In genomic region chr10:5584895-5585516, GRCh38 we compare ENCODE assay signal across 9 cellular contexts.
DNase-seq lines count a peak whose midpoint lies in the region; ATAC-seq and TF ChIP-seq lines count a peak whose summit lies in the region.
"Had no signal": no experiment of that assay in that cellular context is flagged by ENCODE, and none has a peak within 500 bp of the region (broad histone marks: within the 10 kb centered on the region; RNA-seq: fewer than 3 reads in every experiment).

No MANE protein-coding gene starts in this region.

- H3K27me3 ChIP-seq in suprapubic skin = no peaks in the 10 kb centered on the region
- H3K27me3 ChIP-seq in CD8-positive, alpha-beta T cell (ENCODE audit: insufficient read depth, low read length) = no peaks in the 10 kb centered on the region
- H3K27me3 ChIP-seq: Peyer's patch had no signal

- H3K36me3 ChIP-seq in suprapubic skin = no peaks in the 10 kb centered on the region
- H3K36me3 ChIP-seq in CD8-positive, alpha-beta T cell (ENCODE audit: insufficient read depth, low read length) = no peaks in the 10 kb centered on the region
- H3K36me3 ChIP-seq: Peyer's patch had no signal

- peaks cover 50% of the 10 kb centered on the region for H3K27me3 Mint-ChIP-seq in activated CD8-positive, alpha-beta memory T cell treated with anti-CD3 and anti-CD28 coated beads, Interleukin-2, amount 10 ng/mL, durations not matched to agents 7 days and 5 days
- peaks cover 9% of the 10 kb centered on the region for H3K27me3 Mint-ChIP-seq in CD8-positive, alpha-beta T cell (ENCODE audit: low read depth)

- POLR2A ChIA-PET in CD8-positive, alpha-beta T cell (lab: Charles Lee) = no interaction called here

- ATAC-seq in activated CD8-positive, alpha-beta memory T cell treated with anti-CD3 and anti-CD28 coated beads, Interleukin-2, amount 10 ng/mL, durations not matched to agents 7 days and 5 days = peak; percentile 20
- peak; percentile 52 for ATAC-seq in HG03469 (IDR thresholded peaks at IDR 0.05; ENCODE audit: unreplicated experiment)
- no peak for ATAC-seq in CD8-positive, alpha-beta T cell

- H3K9me3 Mint-ChIP-seq in activated CD8-positive, alpha-beta memory T cell treated with anti-CD3 and anti-CD28 coated beads, Interleukin-2, amount 10 ng/mL, durations not matched to agents 7 days and 5 days (ENCODE audit: low read depth) = no peaks in the 10 kb centered on the region
- no peaks in the 10 kb centered on the region for H3K9me3 Mint-ChIP-seq in CD8-positive, alpha-beta T cell

- no peak overlapping the region for H3K4me3 Mint-ChIP-seq in activated CD8-positive, alpha-beta memory T cell treated with anti-CD3 and anti-CD28 coated beads, Interleukin-2, amount 10 ng/mL, durations not matched to agents 7 days and 5 days
- H3K4me3 Mint-ChIP-seq in CD8-positive, alpha-beta T cell = no peak overlapping the region

- no peaks in the 10 kb centered on the region for H3K36me3 Mint-ChIP-seq in activated CD8-positive, alpha-beta memory T cell treated with anti-CD3 and anti-CD28 coated beads, Interleukin-2, amount 10 ng/mL, durations not matched to agents 7 days and 5 days
- H3K36me3 Mint-ChIP-seq in CD8-positive, alpha-beta T cell = no peaks in the 10 kb centered on the region

- intact Hi-C loops in CD8-positive, alpha-beta T cell (cut with DNase I, micrococcal nuclease) = no loop called here

- no peak for TF ChIP-seq CTCF in suprapubic skin (IDR thresholded peaks at IDR 0.05)
- no peak for TF ChIP-seq CTCF in CD8-positive, alpha-beta T cell (IDR thresholded peaks at IDR 0.05)

- CTCF ChIA-PET in activated CD8-positive, alpha-beta memory T cell treated with anti-CD3 and anti-CD28 coated beads, Interleukin-2, amount 10 ng/mL, durations not matched to agents 7 days and 5 days (lab: Charles Lee) = interaction anchor here (0.6 to 1.2 kb wide), 2 partner anchors 38 to 157 kb away, joined by 3 to 5 read pairs; no protein-coding TSS in a partner anchor
- CTCF ChIA-PET in CD8-positive, alpha-beta T cell (lab: Charles Lee) = interaction anchor here (1.2 kb wide), 1 partner anchor 151 kb away, joined by 4 read pairs; no protein-coding TSS in a partner anchor

- peaks cover 42% of the 10 kb centered on the region for H3K4me1 ChIP-seq in suprapubic skin
- no peaks in the 10 kb centered on the region for H3K4me1 ChIP-seq in CD8-positive, alpha-beta T cell (ENCODE audit: insufficient read depth, low read length)

- no peak overlapping the region for H3K27ac Mint-ChIP-seq in activated CD8-positive, alpha-beta memory T cell treated with anti-CD3 and anti-CD28 coated beads, Interleukin-2, amount 10 ng/mL, durations not matched to agents 7 days and 5 days
- no peak overlapping the region for H3K27ac Mint-ChIP-seq in CD8-positive, alpha-beta T cell

- no peak for TF ChIP-seq POLR2A in suprapubic skin (IDR thresholded peaks at IDR 0.05)

- H3K4me3 ChIP-seq in suprapubic skin = no peak overlapping the region
- H3K4me3 ChIP-seq in CD8-positive, alpha-beta T cell (ENCODE audit: low read depth, low read length) = no peak overlapping the region
- H3K4me3 ChIP-seq: Peyer's patch had no signal

- DNase-seq in activated CD8-positive, alpha-beta memory T cell treated with anti-CD3 and anti-CD28 coated beads, Interleukin-2, amount 10 ng/mL, durations not matched to agents 7 days and 5 days = no peak
- DNase-seq in activated CD8-positive, alpha-beta memory T cell treated with anti-CD3 and anti-CD28 coated beads for 24 hours = no peak
- peak; percentile 41 for DNase-seq in dedifferentiated amniotic fluid mesenchymal stem cell (ENCODE audit: extremely low spot score)
- no peak for DNase-seq in suprapubic skin (ENCODE audit: low spot score in 2 of 2)
- no peak for DNase-seq in NCI-H1694 treated with DMSO at 0.1 percent for 48 hours (lab: John Stamatoyannopoulos, UW)
- no peak for DNase-seq in activated naive CD4-positive, alpha-beta T cell treated with anti-CD3 and anti-CD28 coated beads, Interleukin-2, amount 50 U/mL, for 16 hours
- no peak for DNase-seq in CD8-positive, alpha-beta T cell

- H3K27ac ChIP-seq in suprapubic skin = peak overlapping the region; percentile 62
- H3K27ac ChIP-seq in CD8-positive, alpha-beta T cell (ENCODE audit: low read depth, low read length) = no peak overlapping the region

- TF ChIP-seq EP300 in suprapubic skin (IDR thresholded peaks at IDR 0.05) = no peak

- no peaks in the 10 kb centered on the region for H3K4me1 Mint-ChIP-seq in activated CD8-positive, alpha-beta memory T cell treated with anti-CD3 and anti-CD28 coated beads, Interleukin-2, amount 10 ng/mL, durations not matched to agents 7 days and 5 days
- H3K4me1 Mint-ChIP-seq in CD8-positive, alpha-beta T cell (ENCODE audit: low read depth) = peaks cover 3% of the 10 kb centered on the region

- no peaks in the 10 kb centered on the region for H3K9me3 ChIP-seq in suprapubic skin
- H3K9me3 ChIP-seq in CD8-positive, alpha-beta T cell (ENCODE audit: low read length) = no peaks in the 10 kb centered on the region
- H3K9me3 ChIP-seq: Peyer's patch had no signal

- 66% methylated on average over 8 of the region's 10 CpGs for WGBS in suprapubic skin
